Comparison of ENCODE assay signal across 12 cellular contexts in the genomic region with DNA sequence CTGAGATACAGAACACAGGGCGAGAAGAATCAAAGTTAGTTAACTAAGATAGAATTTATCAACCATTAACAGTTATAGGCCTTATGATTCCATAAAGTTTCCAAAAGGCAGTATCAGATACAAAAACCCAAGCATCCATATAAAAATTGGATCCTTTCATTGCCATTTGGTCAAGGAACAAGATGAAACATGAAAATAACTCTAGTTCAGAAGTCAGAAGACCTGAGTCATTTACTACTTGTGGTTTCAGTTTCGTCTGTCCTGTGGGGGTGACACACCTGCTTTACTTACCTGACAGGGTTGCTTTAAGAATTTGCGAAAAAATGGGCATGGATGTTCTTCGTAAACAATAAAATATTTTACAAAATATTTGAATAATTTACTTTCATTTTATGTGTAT.
DNase-seq lines count a peak whose midpoint lies in the region; ATAC-seq, FAIRE-seq and TF ChIP-seq lines count a peak whose summit lies in the region.
"Had no signal": no experiment of that assay in that cellular context is flagged by ENCODE, and none has a peak within 500 bp of the region (broad histone marks: within the 10 kb centered on the region; RNA-seq: fewer than 3 reads in every experiment).

No MANE protein-coding gene starts in this region.

- TF ChIP-seq CTCF in GM12865 (IDR thresholded peaks at IDR 0.05; ENCODE audit: insufficient read depth, low read depth, low read length, missing control alignments) = no peak

- no peaks in the 10 kb centered on the region for H3K36me3 ChIP-seq in small intestine (ENCODE audit: control insufficient read depth in 2 of 2, insufficient read depth in 2 of 2, low read length in 2 of 2)

- DNase-seq in GM12865 (ENCODE audit: low read depth) = peak; percentile 60
- no peak for DNase-seq in stimulated activated CD4-positive, alpha-beta T cell treated with anti-CD3 and anti-CD28 coated beads, Interleukin-2, amount 100 ng/mL, for 24 hours
- no peak for DNase-seq in stimulated activated CD4-positive, alpha-beta T cell treated with anti-CD3 and anti-CD28 coated beads, Interleukin-4, amount 100 ng/mL, for 1 hour
- no peak for DNase-seq in NCI-H1048 (lab: John Stamatoyannopoulos, UW)
- no peak for DNase-seq in small intestine
- DNase-seq: activated T-cell treated with anti-CD3 and anti-CD28 coated beads, Interleukin-2, amount 50 U/mL, for 1 hour; DMS 273 treated with DMSO at 0.1 percent for 48 hours; IMR-90 had no signal

- WGBS in small intestine, 3 donors = 81 to 83% (median 81%) methylated on average over 4 of the region's 4 CpGs

- H3K4me1 ChIP-seq in small intestine (ENCODE audit: control insufficient read depth in 2 of 2, insufficient read depth in 1 of 2, low read depth in 1 of 2, low read length in 1 of 2) = no peaks in the 10 kb centered on the region

- ATAC-seq in GM19438 (IDR thresholded peaks at IDR 0.05; ENCODE audit: low read depth, unreplicated experiment) (peak; percentile 64), HG02759 (IDR thresholded peaks at IDR 0.05; ENCODE audit: unreplicated experiment) (peak; percentile 64), HG03442 (IDR thresholded peaks at IDR 0.05; ENCODE audit: unreplicated experiment) (peak; percentile 48)

- no peaks in the 10 kb centered on the region for H3K9me3 ChIP-seq in small intestine (ENCODE audit: control insufficient read depth, low read depth)

- H3K27ac ChIP-seq in small intestine (ENCODE audit: low read depth in 1 of 2, low read length in 1 of 2) = no peak overlapping the region

- no peaks in the 10 kb centered on the region for H3K27me3 ChIP-seq in small intestine (ENCODE audit: control insufficient read depth in 2 of 2, insufficient read depth in 2 of 2, low read length in 2 of 2)

- H3K4me3 ChIP-seq in GM12865 (ENCODE audit: low read depth, low read length) (no peak overlapping the region), small intestine (ENCODE audit: low read depth in 1 of 2, low read length in 2 of 2) (no peak overlapping the region)

- no peak for FAIRE-seq in small intestine (lab: Jason Lieb, UNC)
- FAIRE-seq: urothelium cell line had no signal
